ENCODE assay signal across 22 cellular contexts in genomic region chr1:51654000-51654399, GRCh38.
"Had no signal": no experiment of that assay in that cellular context is flagged by ENCODE, and none has a peak within 500 bp of the region (broad histone marks: within the 10 kb centered on the region; RNA-seq: fewer than 3 reads in every experiment).

No MANE protein-coding gene starts in this region.

- H3K9me3 ChIP-seq: Peyer's patch had no signal

- H3K4me3 ChIP-seq: K562, Peyer's patch had no signal

- H3K27ac ChIP-seq: Peyer's patch had no signal

- H3K27me3 ChIP-seq: Peyer's patch had no signal

- DNase-seq: activated CD4-positive, alpha-beta memory T cell treated with anti-CD3 and anti-CD28 coated beads for 36 hours; activated CD4-positive, alpha-beta T cell treated with anti-CD3 and anti-CD28 coated beads, Interleukin-2, amount 50 U/mL, for 1 hour; activated CD8-positive, alpha-beta memory T cell treated with anti-CD3 and anti-CD28 coated beads, Interleukin-2, amount 50 U/mL, for 4 hours; activated gamma-delta T cell treated with Interleukin-2 at 50 U/mL for 16 hours; activated naive CD4-positive, alpha-beta T cell treated with anti-CD3 and anti-CD28 coated beads for 36 hours; activated naive CD8-positive, alpha-beta T cell treated with anti-CD3 and anti-CD28 coated beads, Interleukin-2, amount 50 U/mL, for 24 hours; activated T-cell treated with anti-CD3 and anti-CD28 coated beads for 4 hours; activated T-cell treated with anti-CD3 and anti-CD28 coated beads, Interleukin-2, amount 50 U/mL, for 4 hours; anterior cingulate cortex; IMR-90; NCI-H1105; NCI-H1417 treated with DMSO at 0.1 percent for 48 hours; NCI-H187 treated with DMSO at 0.1 percent for 48 hours; NCI-H2081; NCI-H2171 treated with DMSO at 0.1 percent for 48 hours; NCI-H226; NCI-H524 treated with DMSO at 0.1 percent for 48 hours; PC-3; Peyer's patch; RPMI8226 had no signal

- ATAC-seq: activated naive CD4-positive, alpha-beta T cell treated with anti-CD3 and anti-CD28 coated beads, Interleukin-2, amount 50 U/mL, for 72 hours; activated naive CD8-positive, alpha-beta T cell treated with anti-CD3 and anti-CD28 coated beads, Interleukin-2, amount 50 U/mL, for 24 hours; activated T-cell treated with anti-CD3 and anti-CD28 coated beads, Interleukin-2, amount 50 U/mL, for 4 hours; K562; PC-3 had no signal
